Comparison of ENCODE assay signal across 24 cellular contexts in genomic region chr12:58356794-58357193, GRCh38.
DNase-seq lines count a peak whose midpoint lies in the region; ATAC-seq, FAIRE-seq and TF ChIP-seq lines count a peak whose summit lies in the region.
"Had no signal": no experiment of that assay in that cellular context is flagged by ENCODE, and none has a peak within 500 bp of the region (broad histone marks: within the 10 kb centered on the region; RNA-seq: fewer than 3 reads in every experiment).

No MANE protein-coding gene starts in this region.

- no peaks in the 10 kb centered on the region for H4K20me1 ChIP-seq in HepG2 (ENCODE audit: insufficient read depth, low read length)
- no peaks in the 10 kb centered on the region for H4K20me1 ChIP-seq in K562 (replicated peaks; ENCODE audit: control insufficient read depth, insufficient read depth, low read length)
- H4K20me1 ChIP-seq: BLaER1 had no signal

- ATAC-seq in HepG2 = no peak
- ATAC-seq in right lobe of liver = no peak
- no peak for ATAC-seq in K562

- H3K27ac Mint-ChIP-seq in nephron = peak overlapping the region in 2 of 3 experiments; percentile 94 to 98
- H3K27ac Mint-ChIP-seq: CD14-positive monocyte; CD4-positive, alpha-beta memory T cell; CD4-positive, CD25-positive, alpha-beta regulatory T cell; CD8-positive, alpha-beta memory T cell had no signal

- H3K9ac ChIP-seq in HepG2 (ENCODE audit: insufficient read depth, low read depth, low read length) = no peak overlapping the region
- no peak overlapping the region for H3K9ac ChIP-seq in K562 (ENCODE audit: insufficient read depth in 1 of 2, low read depth in 2 of 2, low read length in 2 of 2)
- H3K9ac ChIP-seq: BLaER1 had no signal

- CTCF ChIA-PET in HepG2 (lab: Yijun Ruan, JAX; ENCODE audit: low intra/inter-chr PET ratio, low total read pairs) = no interaction called here
- CTCF ChIA-PET in K562 (lab: Yijun Ruan, JAX; ENCODE audit: low intra/inter-chr PET ratio) = no interaction called here

- 17% methylated on average over 5 of the region's 5 CpGs for WGBS in HepG2 (ENCODE audit: low lambda C conversion rate)
- 57% methylated on average over 4 of the region's 5 CpGs for WGBS in right lobe of liver (ENCODE audit: insufficient coverage, low coverage, low lambda C conversion rate, missing lambda C conversion rate)
- WGBS in K562 (ENCODE audit: insufficient coverage, low coverage, missing lambda C conversion rate) = 0% methylated on average over 5 of the region's 5 CpGs

- H3K9me3 ChIP-seq in HepG2 (ENCODE audit: low read length) (no peaks in the 10 kb centered on the region), right lobe of liver (no peaks in the 10 kb centered on the region), K562 (replicated peaks; ENCODE audit: control insufficient read depth, insufficient read depth, low read depth, low read length) (no peaks in the 10 kb centered on the region), left ventricle myocardium inferior (replicated peaks) (no peaks in the 10 kb centered on the region)
- H3K9me3 ChIP-seq: BE2C, Caco-2 had no signal

- TF ChIP-seq EP300 in HepG2 (IDR thresholded peaks at IDR 0.05; ENCODE audit: low read depth in 2 of 2, low read length in 2 of 2) = no peak
- TF ChIP-seq EP300 in HepG2 (CRISPR knock-in tag; IDR thresholded peaks at IDR 0.05; ENCODE audit: borderline replicate concordance) = no peak
- TF ChIP-seq EP300 in K562 (IDR thresholded peaks at IDR 0.05; ENCODE audit: low read length) = no peak

- in situ Hi-C loops in HepG2 (cut with HindIII; ENCODE audit: extremely low pct_ligation_motif_present, low pct_unique_long_range_greater_than_20kb) (no loop called here), K562 (cut with MboI) (no loop called here)

- no peak for DNase-seq in HepG2 (ENCODE audit: low spot score)
- no peak for DNase-seq in right lobe of liver
- no peak for DNase-seq in K562 (ENCODE audit: extremely low read depth in 1 of 4, low spot score in 3 of 4)
- no peak for DNase-seq in posterior vena cava (ENCODE audit: low spot score)
- DNase-seq in left ventricle myocardium inferior = no peak
- no peak for DNase-seq in NCI-H524 treated with DMSO at 0.1 percent for 48 hours (lab: John Stamatoyannopoulos, UW)
- DNase-seq: ACHN; BE2C; C1 segment of cervical spinal cord; Caco-2; Calu3; CD4-positive, alpha-beta memory T cell; CD4-positive, CD25-positive, alpha-beta regulatory T cell; CD8-positive, alpha-beta memory T cell; DMS79 treated with DMSO at 0.1 percent for 48 hours; GF-D8 had no signal

- H3K4me3 ChIP-seq in HepG2 (replicated peaks in 1 of 3; ENCODE audit: insufficient read depth in 1 of 3, low read depth in 2 of 3, low read length in 3 of 3) (no peak overlapping the region), right lobe of liver (no peak overlapping the region), K562 (no peak overlapping the region), left ventricle myocardium inferior (no peak overlapping the region)
- H3K4me3 ChIP-seq: BLaER1 had no signal

- intact Hi-C loops in HepG2 (cut with micrococcal nuclease; ENCODE audit: unreplicated experiment) = no loop called here
- intact Hi-C loops in right lobe of liver (cut with DNase I) = loop anchor here in 1 of 2 donors (10.0 kb wide), 1 partner anchor 798 kb away; no protein-coding TSS in a partner anchor
- intact Hi-C loops in K562 (cut with micrococcal nuclease) = no loop called here
- intact Hi-C loops in posterior vena cava (cut with DNase I) = loop anchor here in 1 of 2 donors (10.0 kb wide), 1 partner anchor 798 kb away; no protein-coding TSS in a partner anchor
- intact Hi-C loops in left ventricle myocardium inferior (cut with micrococcal nuclease) = loop anchor here (10.0 kb wide), 1 partner anchor 88 kb away; no protein-coding TSS in a partner anchor

- no peak overlapping the region for H3K27ac ChIP-seq in HepG2 (ENCODE audit: extremely low read length, insufficient read depth, low read length)
- no peak overlapping the region for H3K27ac ChIP-seq in right lobe of liver
- H3K27ac ChIP-seq in K562 (ENCODE audit: extremely low read depth, low read depth, low read length) = no peak overlapping the region
- no peak overlapping the region for H3K27ac ChIP-seq in left ventricle myocardium inferior (replicated peaks)
- H3K27ac ChIP-seq: 22Rv1, BLaER1 had no signal

- no peaks in the 10 kb centered on the region for H3K79me2 ChIP-seq in HepG2 (ENCODE audit: insufficient read depth, low read length)
- no peaks in the 10 kb centered on the region for H3K79me2 ChIP-seq in K562 (ENCODE audit: control insufficient read depth, insufficient read depth, low read length)

- H3K4me1 Mint-ChIP-seq in nephron = peaks cover 39% of the 10 kb centered on the region
- H3K4me1 Mint-ChIP-seq: CD14-positive monocyte; CD4-positive, alpha-beta memory T cell; CD4-positive, CD25-positive, alpha-beta regulatory T cell had no signal

- TF ChIP-seq POLR2A in HepG2 (IDR thresholded peaks at IDR 0.05; ENCODE audit: insufficient read depth in 1 of 2, low read depth in 2 of 2, low read length in 2 of 2) (no peak), right lobe of liver (IDR thresholded peaks at IDR 0.05) (no peak), K562 (conservative IDR thresholded peaks at IDR 0.05) (no peak)

- H3K9me1 ChIP-seq in K562 (ENCODE audit: control insufficient read depth, insufficient read depth, low read length) = no peaks in the 10 kb centered on the region

- no peak overlapping the region for H3K4me3 Mint-ChIP-seq in nephron
- H3K4me3 Mint-ChIP-seq: CD14-positive monocyte; CD4-positive, alpha-beta memory T cell; CD4-positive, CD25-positive, alpha-beta regulatory T cell; CD8-positive, alpha-beta memory T cell had no signal

- TF ChIP-seq RAD21 in HepG2 (CRISPR knock-in tag; IDR thresholded peaks at IDR 0.05) (no peak), K562 (CRISPR knock-in tag; conservative IDR thresholded peaks at IDR 0.05 in 1 of 2, IDR thresholded peaks at IDR 0.05 in 1 of 2) (no peak)

- H3K4me1 ChIP-seq in HepG2 (ENCODE audit: insufficient read depth, low read length) = no peaks in the 10 kb centered on the region
- no peaks in the 10 kb centered on the region for H3K4me1 ChIP-seq in right lobe of liver
- no peaks in the 10 kb centered on the region for H3K4me1 ChIP-seq in K562 (replicated peaks in 1 of 2; ENCODE audit: control insufficient read depth in 2 of 2, insufficient read depth in 2 of 2, low read length in 2 of 2)
- no peaks in the 10 kb centered on the region for H3K4me1 ChIP-seq in left ventricle myocardium inferior
- H3K4me1 ChIP-seq: BE2C, BLaER1, Caco-2 had no signal

- H3K27me3 Mint-ChIP-seq in nephron (ENCODE audit: low read depth) = no peaks in the 10 kb centered on the region

- H3K27me3 ChIP-seq in HepG2 (ENCODE audit: control insufficient read depth in 1 of 2, insufficient read depth in 2 of 2, low read length in 2 of 2) (no peaks in the 10 kb centered on the region), right lobe of liver (no peaks in the 10 kb centered on the region), K562 (ENCODE audit: control insufficient read depth in 2 of 2, insufficient read depth in 2 of 2, low read length in 2 of 2) (no peaks in the 10 kb centered on the region), left ventricle myocardium inferior (ENCODE audit: low read depth) (peaks cover 3% of the 10 kb centered on the region)
- H3K27me3 ChIP-seq: BLaER1 had no signal

- H3K36me3 Mint-ChIP-seq in nephron (ENCODE audit: low read depth) = no peaks in the 10 kb centered on the region
- H3K36me3 Mint-ChIP-seq: CD14-positive monocyte; CD4-positive, alpha-beta memory T cell; CD4-positive, CD25-positive, alpha-beta regulatory T cell; CD8-positive, alpha-beta memory T cell had no signal

- H3K4me2 ChIP-seq in HepG2 (ENCODE audit: low read depth, low read length) = no peak overlapping the region
- H3K4me2 ChIP-seq in K562 (ENCODE audit: insufficient read depth, low read length) = no peak overlapping the region
- H3K4me2 ChIP-seq: BLaER1 had no signal

- TF ChIP-seq CTCF in HepG2 (CRISPR knock-in tag; IDR thresholded peaks at IDR 0.05) = no peak
- TF ChIP-seq CTCF in right lobe of liver (IDR thresholded peaks at IDR 0.05) = no peak
- no peak for TF ChIP-seq CTCF in K562 (IDR thresholded peaks at IDR 0.05 in 2 of 3, conservative IDR thresholded peaks at IDR 0.05 in 1 of 3; ENCODE audit: insufficient read depth in 2 of 3, low read depth in 1 of 3, low read length in 3 of 3)
- TF ChIP-seq CTCF in nephron (IDR thresholded peaks at IDR 0.05; ENCODE audit: unreplicated experiment in 3 of 3) = no peak
- TF ChIP-seq CTCF in left ventricle myocardium inferior (IDR thresholded peaks at IDR 0.05; ENCODE audit: borderline replicate concordance) = no peak

- H3K36me3 ChIP-seq in HepG2 (replicated peaks in 1 of 2; ENCODE audit: control insufficient read depth in 1 of 2, insufficient read depth in 2 of 2, low read length in 2 of 2) = no peaks in the 10 kb centered on the region
- no peaks in the 10 kb centered on the region for H3K36me3 ChIP-seq in right lobe of liver
- H3K36me3 ChIP-seq in K562 (ENCODE audit: control insufficient read depth, insufficient read depth, low read length) = no peaks in the 10 kb centered on the region
- no peaks in the 10 kb centered on the region for H3K36me3 ChIP-seq in left ventricle myocardium inferior
- H3K36me3 ChIP-seq: BE2C, BLaER1 had no signal

- POLR2A ChIA-PET in HepG2 (lab: Yijun Ruan, JAX) (no interaction called here), K562 (lab: Yijun Ruan, JAX) (interaction anchor here (0.6 kb wide), 1 partner anchor 23 kb away, joined by 3 read pairs; no protein-coding TSS in a partner anchor)

- H2AFZ ChIP-seq in HepG2 (ENCODE audit: low read length) (no peak overlapping the region), K562 (ENCODE audit: low read depth, low read length) (no peak overlapping the region)

- FAIRE-seq in HepG2 (lab: Jason Lieb, UNC) = no peak
- FAIRE-seq in K562 (lab: Jason Lieb, UNC) = no peak
- FAIRE-seq: D721Med, G401.6, GM12891, GM19239 had no signal

- no peaks in the 10 kb centered on the region for H3K9me3 Mint-ChIP-seq in nephron
- H3K9me3 Mint-ChIP-seq: CD4-positive, alpha-beta memory T cell had no signal

- BruUV-seq in HepG2 (replicated peaks; lab: Mats Ljungman, UMichigan) (no TSS peak), K562 (replicated peaks; lab: Mats Ljungman, UMichigan) (no TSS peak)

TF ChIP-seq in K562, 482 proteins besides CTCF, POLR2A, EP300 and RAD21 (continues in another document):
- no peak for TF ChIP-seq EGR1 (conservative IDR thresholded peaks at IDR 0.05)
- TF ChIP-seq ZNF436 (CRISPR knock-in tag; IDR thresholded peaks at IDR 0.05) = no peak
- TF ChIP-seq KLF6 (CRISPR knock-in tag; IDR thresholded peaks at IDR 0.05; ENCODE audit: borderline replicate concordance) = no peak
- no peak for TF ChIP-seq MAFG (tag; conservative IDR thresholded peaks at IDR 0.05)
- TF ChIP-seq ZNF444 (CRISPR knock-in tag; IDR thresholded peaks at IDR 0.05) = no peak
- no peak for TF ChIP-seq ZNF146 (CRISPR knock-in tag; IDR thresholded peaks at IDR 0.05; ENCODE audit: unreplicated experiment)

Comparison
In these comparisons a context has a peak if more than half of its experiments do, and no peak if none do; other contexts are left out.
1. Of the 241 proteins assayed by ChIP-seq in both HepG2 and K562: peak only in HepG2: MNT and RAD51; only in K562: TFE3; in both: none; in neither: 237; mixed calls (peak in some experiments, not most) for 1.